Comparison of ENCODE assay signal across 2 cellular contexts in the genomic region with DNA sequence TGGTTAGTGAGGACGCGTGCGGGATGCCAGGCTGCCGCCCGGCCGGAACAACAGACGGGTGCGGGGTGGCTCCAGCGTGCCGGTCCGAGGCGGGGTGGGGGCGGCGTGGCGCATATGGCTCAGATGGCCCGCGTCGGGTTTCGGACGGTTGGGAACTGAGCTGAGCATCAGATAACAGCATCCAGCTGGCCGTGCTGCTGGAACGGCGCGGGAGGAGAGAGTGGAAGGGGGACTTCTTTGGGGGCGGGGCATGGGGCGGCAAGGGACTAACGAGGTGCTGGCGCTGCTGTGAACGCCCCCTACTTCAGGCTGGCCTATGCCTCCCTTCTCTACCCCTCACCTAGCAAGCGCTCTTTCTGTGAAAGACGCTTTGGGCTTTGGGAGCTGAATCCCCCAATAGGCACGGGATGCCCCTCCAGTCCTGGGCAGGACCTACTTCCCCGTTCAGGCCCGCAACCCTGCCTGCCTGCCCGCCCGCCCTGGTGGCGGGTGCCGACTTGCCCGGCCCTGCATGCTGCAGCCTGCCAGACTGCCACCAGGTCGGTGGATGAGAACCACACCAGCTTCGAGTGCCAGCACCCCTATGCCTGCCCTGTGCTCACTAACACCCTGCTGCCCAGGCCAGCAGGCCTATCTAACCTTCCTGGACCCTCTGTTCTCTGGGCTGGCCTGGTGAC.
A peak's percentile ranks its signal among the peaks of the same experiment; 100 is the strongest.
TF ChIP-seq lines count a peak whose summit lies in the region.

No MANE protein-coding gene starts in this region.

TF ChIP-seq in A549, 52 proteins besides CTCF, POLR2A, EP300 and RAD21:
- no peak for TF ChIP-seq FOSL2 (IDR thresholded peaks at IDR 0.05)
- no peak for TF ChIP-seq FOSL2 (CRISPR knock-in tag; IDR thresholded peaks at IDR 0.05)
- no peak for TF ChIP-seq MAFK (IDR thresholded peaks at IDR 0.05; ENCODE audit: partially characterized antibody)
- TF ChIP-seq POLR2AphosphoS2 (conservative IDR thresholded peaks at IDR 0.05; ENCODE audit: low read length): no peak
- TF ChIP-seq JUNB (IDR thresholded peaks at IDR 0.05): no peak
- TF ChIP-seq GATA3 (IDR thresholded peaks at IDR 0.05; ENCODE audit: borderline replicate concordance): no peak
- TF ChIP-seq SREBF2 (IDR thresholded peaks at IDR 0.05): no peak
- no peak for TF ChIP-seq KDM1A (IDR thresholded peaks at IDR 0.05; ENCODE audit: low read depth)
- no peak for TF ChIP-seq ZNF302 (CRISPR knock-in tag; IDR thresholded peaks at IDR 0.05)
- TF ChIP-seq RCOR1 (IDR thresholded peaks at IDR 0.05; ENCODE audit: low read depth, low read length): no peak
- TF ChIP-seq, protein P1, sequence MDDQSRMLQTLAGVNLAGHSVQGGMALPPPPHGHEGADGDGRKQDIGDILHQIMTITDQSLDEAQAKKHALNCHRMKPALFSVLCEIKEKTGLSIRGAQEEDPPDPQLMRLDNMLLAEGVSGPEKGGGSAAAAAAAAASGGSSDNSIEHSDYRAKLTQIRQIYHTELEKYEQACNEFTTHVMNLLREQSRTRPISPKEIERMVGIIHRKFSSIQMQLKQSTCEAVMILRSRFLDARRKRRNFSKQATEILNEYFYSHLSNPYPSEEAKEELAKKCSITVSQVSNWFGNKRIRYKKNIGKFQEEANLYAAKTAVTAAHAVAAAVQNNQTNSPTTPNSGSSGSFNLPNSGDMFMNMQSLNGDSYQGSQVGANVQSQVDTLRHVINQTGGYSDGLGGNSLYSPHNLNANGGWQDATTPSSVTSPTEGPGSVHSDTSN (IDR thresholded peaks at IDR 0.05): no peak
- TF ChIP-seq REST (IDR thresholded peaks at IDR 0.05): no peak
- no peak for TF ChIP-seq RFX5 (IDR thresholded peaks at IDR 0.05)
- TF ChIP-seq, protein P2, sequence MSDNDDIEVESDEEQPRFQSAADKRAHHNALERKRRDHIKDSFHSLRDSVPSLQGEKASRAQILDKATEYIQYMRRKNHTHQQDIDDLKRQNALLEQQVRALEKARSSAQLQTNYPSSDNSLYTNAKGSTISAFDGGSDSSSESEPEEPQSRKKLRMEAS (IDR thresholded peaks at IDR 0.05): no peak
- no peak for TF ChIP-seq MYC (IDR thresholded peaks at IDR 0.05; ENCODE audit: borderline replicate concordance, low read length)
- TF ChIP-seq HOXB13 (CRISPR knock-in tag; IDR thresholded peaks at IDR 0.05; ENCODE audit: low read depth): no peak
- TF ChIP-seq, protein P3, sequence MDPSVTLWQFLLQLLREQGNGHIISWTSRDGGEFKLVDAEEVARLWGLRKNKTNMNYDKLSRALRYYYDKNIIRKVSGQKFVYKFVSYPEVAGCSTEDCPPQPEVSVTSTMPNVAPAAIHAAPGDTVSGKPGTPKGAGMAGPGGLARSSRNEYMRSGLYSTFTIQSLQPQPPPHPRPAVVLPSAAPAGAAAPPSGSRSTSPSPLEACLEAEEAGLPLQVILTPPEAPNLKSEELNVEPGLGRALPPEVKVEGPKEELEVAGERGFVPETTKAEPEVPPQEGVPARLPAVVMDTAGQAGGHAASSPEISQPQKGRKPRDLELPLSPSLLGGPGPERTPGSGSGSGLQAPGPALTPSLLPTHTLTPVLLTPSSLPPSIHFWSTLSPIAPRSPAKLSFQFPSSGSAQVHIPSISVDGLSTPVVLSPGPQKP (IDR thresholded peaks at IDR 0.05; ENCODE audit: low read depth, low read length): no peak
- TF ChIP-seq, protein P4, sequence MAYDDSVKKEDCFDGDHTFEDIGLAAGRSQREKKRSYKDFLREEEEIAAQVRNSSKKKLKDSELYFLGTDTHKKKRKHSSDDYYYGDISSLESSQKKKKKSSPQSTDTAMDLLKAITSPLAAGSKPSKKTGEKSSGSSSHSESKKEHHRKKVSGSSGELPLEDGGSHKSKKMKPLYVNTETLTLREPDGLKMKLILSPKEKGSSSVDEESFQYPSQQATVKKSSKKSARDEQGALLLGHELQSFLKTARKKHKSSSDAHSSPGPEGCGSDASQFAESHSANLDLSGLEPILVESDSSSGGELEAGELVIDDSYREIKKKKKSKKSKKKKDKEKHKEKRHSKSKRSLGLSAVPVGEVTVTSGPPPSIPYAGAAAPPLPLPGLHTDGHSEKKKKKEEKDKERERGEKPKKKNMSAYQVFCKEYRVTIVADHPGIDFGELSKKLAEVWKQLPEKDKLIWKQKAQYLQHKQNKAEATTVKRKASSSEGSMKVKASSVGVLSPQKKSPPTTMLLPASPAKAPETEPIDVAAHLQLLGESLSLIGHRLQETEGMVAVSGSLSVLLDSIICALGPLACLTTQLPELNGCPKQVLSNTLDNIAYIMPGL (CRISPR knock-in tag; IDR thresholded peaks at IDR 0.05; ENCODE audit: borderline replicate concordance): no peak
- TF ChIP-seq NPAS2 (CRISPR knock-in tag; IDR thresholded peaks at IDR 0.05; ENCODE audit: borderline replicate concordance): no peak
- TF ChIP-seq CBX2 (IDR thresholded peaks at IDR 0.05; ENCODE audit: borderline replicate concordance, low read depth): no peak
- TF ChIP-seq RARB (CRISPR knock-in tag; IDR thresholded peaks at IDR 0.05): no peak

TF ChIP-seq in IMR-90, 13 proteins besides CTCF, POLR2A, EP300 and RAD21:
- TF ChIP-seq CEBPB (IDR thresholded peaks at IDR 0.05; ENCODE audit: low read depth, low read length) (no peak), MXI1 (IDR thresholded peaks at IDR 0.05; ENCODE audit: borderline replicate concordance, low read depth, low read length) (0 out of 2 replicates have a peak, but pooled peaks have one; percentile 6), FOS (IDR thresholded peaks at IDR 0.05; ENCODE audit: low read depth, low read length) (no peak), BHLHE40 (IDR thresholded peaks at IDR 0.05; ENCODE audit: low read depth, low read length) (0 out of 2 replicates have a peak, but pooled peaks have one; percentile 16), CHD1 (IDR thresholded peaks at IDR 0.05; ENCODE audit: low read depth, low read length) (no peak), RFX5 (IDR thresholded peaks at IDR 0.05; ENCODE audit: low read depth, low read length) (no peak)
- TF ChIP-seq, protein P5, sequence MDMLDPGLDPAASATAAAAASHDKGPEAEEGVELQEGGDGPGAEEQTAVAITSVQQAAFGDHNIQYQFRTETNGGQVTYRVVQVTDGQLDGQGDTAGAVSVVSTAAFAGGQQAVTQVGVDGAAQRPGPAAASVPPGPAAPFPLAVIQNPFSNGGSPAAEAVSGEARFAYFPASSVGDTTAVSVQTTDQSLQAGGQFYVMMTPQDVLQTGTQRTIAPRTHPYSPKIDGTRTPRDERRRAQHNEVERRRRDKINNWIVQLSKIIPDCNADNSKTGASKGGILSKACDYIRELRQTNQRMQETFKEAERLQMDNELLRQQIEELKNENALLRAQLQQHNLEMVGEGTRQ (IDR thresholded peaks at IDR 0.05; ENCODE audit: low read depth, low read length): no peak
- TF ChIP-seq, protein P3 (IDR thresholded peaks at IDR 0.05; ENCODE audit: borderline replicate concordance, low read depth, low read length): no peak
TF ChIP-seq in IMR-90: peak in this region for 2.
